In the genomic region with DNA sequence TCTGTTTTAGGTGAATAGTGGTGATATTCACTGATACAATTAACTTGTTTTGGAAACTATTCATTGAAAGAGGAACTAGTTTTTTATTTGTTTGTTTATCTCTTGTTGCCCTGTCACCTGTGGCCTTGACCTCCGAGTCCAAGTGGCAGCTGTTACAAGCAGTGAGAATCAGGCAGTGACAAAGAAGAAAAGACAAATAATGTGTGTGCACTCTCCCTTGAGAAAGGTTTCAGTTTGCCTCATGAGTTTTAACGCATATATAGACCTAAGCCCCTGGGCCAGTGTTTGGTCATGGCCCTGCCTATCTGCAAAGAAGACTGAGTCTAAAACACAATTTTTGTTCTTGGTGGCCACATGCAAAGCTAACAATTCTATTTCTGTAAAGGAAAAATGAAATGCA, we compare ENCODE assay signal across 15 cellular contexts. TPM values are rescaled to one million over a fixed set of nuclear protein-coding genes. Genes with fewer than 3 reads are reported as not detected.
DNase-seq lines count a peak whose midpoint lies in the region; ATAC-seq and TF ChIP-seq lines count a peak whose summit lies in the region.
"Had no signal": no experiment of that assay in that cellular context is flagged by ENCODE, and none has a peak within 500 bp of the region (broad histone marks: within the 10 kb centered on the region; RNA-seq: fewer than 3 reads in every experiment).

No MANE protein-coding gene starts in this region.

- H3K27ac Mint-ChIP-seq in MCF 10A (ENCODE audit: low read depth, unreplicated experiment), result peak overlapping the region; percentile 65
- H3K27ac Mint-ChIP-seq in nephron progenitor cell, result no peak overlapping the region
- no peak overlapping the region for H3K27ac Mint-ChIP-seq in osteocyte (ENCODE audit: unreplicated experiment)
- H3K27ac Mint-ChIP-seq: brain had no signal

- peaks cover 30% of the 10 kb centered on the region for H3K4me1 Mint-ChIP-seq in MCF 10A (ENCODE audit: insufficient read depth, unreplicated experiment)
- H3K4me1 Mint-ChIP-seq in nephron progenitor cell, result peaks cover 5% of the 10 kb centered on the region
- peaks cover 15% of the 10 kb centered on the region for H3K4me1 Mint-ChIP-seq in osteocyte (ENCODE audit: unreplicated experiment)
- H3K4me1 Mint-ChIP-seq: brain had no signal

- in situ Hi-C loops in mammary epithelial cell (cut with MboI; ENCODE audit: low sequenced_read_pairs in 2 of 2), result no loop called here

- H3K27ac ChIP-seq in mammary epithelial cell (ENCODE audit: insufficient read depth, low read depth, low read length), result no peak overlapping the region
- H3K27ac ChIP-seq: epithelial cell of prostate had no signal

- H3K4me3 ChIP-seq in mammary epithelial cell (replicated peaks in 1 of 3; ENCODE audit: insufficient read depth in 1 of 3, low read depth in 2 of 3, low read length in 3 of 3), result no peak overlapping the region

- BruUV-seq in MCF 10A (replicated peaks; lab: Mats Ljungman, UMichigan), result no TSS peak
- BruUV-seq in mammary epithelial cell (replicated peaks; lab: Mats Ljungman, UMichigan), result no TSS peak

- intact Hi-C loops in MCF 10A (cut with micrococcal nuclease) (no loop called here), mammary epithelial cell (cut with micrococcal nuclease) (no loop called here)

- H3K27me3 Mint-ChIP-seq in MCF 10A (ENCODE audit: insufficient read depth, unreplicated experiment), result no peaks in the 10 kb centered on the region
- H3K27me3 Mint-ChIP-seq in nephron progenitor cell (ENCODE audit: low read depth, poor library complexity), result peaks cover 2% of the 10 kb centered on the region
- H3K27me3 Mint-ChIP-seq in osteocyte (ENCODE audit: unreplicated experiment), result no peaks in the 10 kb centered on the region

- H3K9me3 Mint-ChIP-seq in MCF 10A (ENCODE audit: unreplicated experiment), result no peaks in the 10 kb centered on the region
- no peaks in the 10 kb centered on the region for H3K9me3 Mint-ChIP-seq in nephron progenitor cell
- H3K9me3 Mint-ChIP-seq in osteocyte (ENCODE audit: unreplicated experiment), result peaks cover 6% of the 10 kb centered on the region
- H3K9me3 Mint-ChIP-seq: brain had no signal

- CTCF ChIA-PET in MCF 10A (lab: Yijun Ruan, JAX), result interaction anchor here (0.8 to 1.3 kb wide), 4 partner anchors 13 to 97 kb away, joined by 3 to 4 read pairs (median 4); no protein-coding TSS in a partner anchor
- CTCF ChIA-PET in mammary epithelial cell (lab: Charles Lee; ENCODE audit: low non-redundant PET), result no interaction called here

- ATAC-seq in HG02571 (IDR thresholded peaks at IDR 0.05; ENCODE audit: unreplicated experiment) (peak; percentile 100), HG03342 (IDR thresholded peaks at IDR 0.05; ENCODE audit: unreplicated experiment) (peak; percentile 99)
- ATAC-seq: HCT116 had no signal

- 50% methylated on average over 2 of the region's 2 CpGs for WGBS in mammary epithelial cell (ENCODE audit: low coverage, missing lambda C conversion rate)

- H3K4me3 Mint-ChIP-seq in MCF 10A (ENCODE audit: unreplicated experiment) (no peak overlapping the region), nephron progenitor cell (no peak overlapping the region), osteocyte (ENCODE audit: unreplicated experiment) (no peak overlapping the region)
- H3K4me3 Mint-ChIP-seq: brain had no signal

- H2AFZ ChIP-seq in mammary epithelial cell (ENCODE audit: low read depth, low read length), result no peak overlapping the region

- no peak for DNase-seq in MCF 10A (ENCODE audit: unreplicated experiment)
- DNase-seq in mammary epithelial cell, result no peak
- DNase-seq in anterior cingulate cortex (lab: John Stamatoyannopoulos, UW), result no peak
- no peak for DNase-seq in nephron progenitor cell
- no peak for DNase-seq in NCI-H187 (lab: John Stamatoyannopoulos, UW)
- no peak for DNase-seq in osteocyte (ENCODE audit: extremely low spot score, unreplicated experiment)
- DNase-seq: DND-41; NCI-H1092; stimulated activated CD4-positive, alpha-beta T cell treated with anti-CD3 and anti-CD28 coated beads, Interleukin-4, amount 100 ng/mL, for 1 hour had no signal

- no peaks in the 10 kb centered on the region for H3K27me3 ChIP-seq in mammary epithelial cell (ENCODE audit: insufficient read depth, low read length)

- no peaks in the 10 kb centered on the region for H3K9me3 ChIP-seq in mammary epithelial cell (replicated peaks; ENCODE audit: insufficient read depth, low read length)

- TF ChIP-seq CTCF in MCF 10A (IDR thresholded peaks at IDR 0.05; ENCODE audit: unreplicated experiment), result no peak
- TF ChIP-seq CTCF in mammary epithelial cell (conservative IDR thresholded peaks at IDR 0.05 in 1 of 2, IDR thresholded peaks at IDR 0.05 in 1 of 2; ENCODE audit: extremely low read depth in 1 of 2, insufficient read depth in 1 of 2, low read depth in 1 of 2, low read length in 2 of 2), result no peak
- no peak for TF ChIP-seq CTCF in nephron progenitor cell (IDR thresholded peaks at IDR 0.05)
- TF ChIP-seq CTCF in osteocyte (IDR thresholded peaks at IDR 0.05), result no peak

- H3K36me3 ChIP-seq in mammary epithelial cell (ENCODE audit: insufficient read depth, low read length), result no peaks in the 10 kb centered on the region

- H3K36me3 Mint-ChIP-seq in MCF 10A (ENCODE audit: insufficient read depth, unreplicated experiment) (peaks cover 98% of the 10 kb centered on the region), nephron progenitor cell (ENCODE audit: low read depth) (no peaks in the 10 kb centered on the region), osteocyte (ENCODE audit: unreplicated experiment) (no peaks in the 10 kb centered on the region)
- H3K36me3 Mint-ChIP-seq: brain had no signal

- dilution Hi-C loops in mammary epithelial cell (cut with HindIII; ENCODE audit: low sequenced_read_pairs), result no loop called here

- no peak overlapping the region for H3K4me2 ChIP-seq in mammary epithelial cell (ENCODE audit: insufficient read depth, low read depth, low read length)

- POLR2A ChIA-PET in MCF 10A (lab: Yijun Ruan, JAX), result interaction anchor here (1.0 to 2.4 kb wide), 3 partner anchors 9 to 28 kb away, joined by 4 to 9 read pairs (median 6); no protein-coding TSS in a partner anchor

- no peaks in the 10 kb centered on the region for H3K4me1 ChIP-seq in mammary epithelial cell (ENCODE audit: insufficient read depth, low read length)

- no peaks in the 10 kb centered on the region for H3K79me2 ChIP-seq in mammary epithelial cell (ENCODE audit: insufficient read depth, low read length)

- no peak overlapping the region for H3K9ac ChIP-seq in mammary epithelial cell (ENCODE audit: insufficient read depth, low read length)

- H4K20me1 ChIP-seq in mammary epithelial cell (ENCODE audit: insufficient read depth, low read length), result no peaks in the 10 kb centered on the region

RNA-seq across cellular contexts. Expression of a gene that starts 15.3 kb away (rescaled TPM):
- total RNA-seq in MCF 10A (2022) (143 and 160 TPM in 2 replicates), mammary epithelial cell (1 to 10 TPM; 1.6 to 3.3 TPM), osteocyte (0.21 and 0.24 TPM in 2 replicates)
- polyA plus RNA-seq in mammary epithelial cell, result 1.4 TPM
- 0.62 TPM for polyA minus RNA-seq in mammary epithelial cell
- total RNA-seq: T-helper 2 cell treated with Interferon-gamma antibody and Interleukin-4, amounts not matched to agents 100 ng/mL and 5 ng/mL, for 36 hours had no signal

Comparison
In these comparisons a context has a peak if more than half of its experiments do, and no peak if none do; other contexts are left out.
1. RNA of a gene that starts 15.3 kb away (total RNA-seq): 143 to 160 TPM in MCF 10A; 1.6 to 3.3 TPM in mammary epithelial cell and 0.21 to 0.24 TPM in osteocyte; every median in the first group is over 10 times any median in the second.